11 cellular contexts compared by ENCODE assay signal in genomic region chr5:9339206-9339818, GRCh38.
DNase-seq lines count a peak whose midpoint lies in the region; ATAC-seq, FAIRE-seq and TF ChIP-seq lines count a peak whose summit lies in the region.
"Had no signal": no experiment of that assay in that cellular context is flagged by ENCODE, and none has a peak within 500 bp of the region (broad histone marks: within the 10 kb centered on the region; RNA-seq: fewer than 3 reads in every experiment).

No MANE protein-coding gene starts in this region.

- no peak overlapping the region for H3K9ac ChIP-seq in keratinocyte (ENCODE audit: control insufficient read depth, extremely low read depth, insufficient read depth, low read length)

- H3K36me3 ChIP-seq in PC-9 (ENCODE audit: low read depth) (no peaks in the 10 kb centered on the region), keratinocyte (ENCODE audit: control insufficient read depth in 2 of 2, extremely low read depth in 1 of 2, insufficient read depth in 2 of 2, low read length in 2 of 2) (no peaks in the 10 kb centered on the region), prostate gland (no peaks in the 10 kb centered on the region)

- H3K27ac ChIP-seq in PC-9 (no peak overlapping the region), keratinocyte (ENCODE audit: control insufficient read depth, insufficient read depth, low read length) (no peak overlapping the region), prostate gland (no peak overlapping the region)

- WGBS in prostate gland: 88% methylated on average over 3 of the region's 3 CpGs

- POLR2A ChIA-PET in HEK293T (lab: Yijun Ruan, JAX) (no interaction called here), PC-9 (lab: Charles Lee; ENCODE audit: unreplicated experiment) (no interaction called here)

- peaks cover 25% of the 10 kb centered on the region for H3K4me1 ChIP-seq in PC-9 (replicated peaks; ENCODE audit: insufficient read depth)
- H3K4me1 ChIP-seq in keratinocyte (ENCODE audit: control insufficient read depth, extremely low read depth, insufficient read depth, low read length): peaks cover 30% of the 10 kb centered on the region
- H3K4me1 ChIP-seq in prostate gland (replicated peaks): no peaks in the 10 kb centered on the region

- dilution Hi-C loops in keratinocyte (cut with MboI; ENCODE audit: extremely low pct_ligation_motif_present, low sequenced_read_pairs): no loop called here

- H3K9me1 ChIP-seq in keratinocyte (ENCODE audit: control insufficient read depth, extremely low read depth, insufficient read depth, low read length): no peaks in the 10 kb centered on the region

- H3K4me2 ChIP-seq in PC-9: no peak overlapping the region
- H3K4me2 ChIP-seq in keratinocyte (ENCODE audit: control insufficient read depth, extremely low read depth, insufficient read depth, low read depth, low read length): no peak overlapping the region

- H3K9me3 ChIP-seq in PC-9 (ENCODE audit: insufficient read depth, low read depth) (0 out of 2 replicates have a peak, but pooled peaks cover 4% of the 10 kb centered on the region), keratinocyte (ENCODE audit: control insufficient read depth, low read depth, low read length) (no peaks in the 10 kb centered on the region), prostate gland (no peaks in the 10 kb centered on the region)

- no peak for FAIRE-seq in keratinocyte (lab: Jason Lieb, UNC)
- FAIRE-seq: A204.1 had no signal

- H3K4me3 ChIP-seq in PC-9: no peak overlapping the region
- H3K4me3 ChIP-seq in keratinocyte (ENCODE audit: control insufficient read depth in 2 of 3, extremely low read depth in 1 of 3, insufficient read depth in 2 of 3, low read depth in 1 of 3, low read length in 3 of 3): no peak overlapping the region
- H3K4me3 ChIP-seq in prostate gland: no peak overlapping the region

- no peaks in the 10 kb centered on the region for H3K27me3 Mint-ChIP-seq in stimulated activated memory B cell treated with anti-CD40 and anti-IgM and Interleukin-4, amounts not matched to agents 10 μg/mL and 1 μg/mL and 100 μg/mL, for 72 hours
- H3K27me3 Mint-ChIP-seq: activated B cell treated with CpG ODN at 0.5 μM for 24 hours had no signal

- no peaks in the 10 kb centered on the region for H3K36me3 Mint-ChIP-seq in stimulated activated memory B cell treated with anti-CD40 and anti-IgM and Interleukin-4, amounts not matched to agents 10 μg/mL and 1 μg/mL and 100 μg/mL, for 72 hours

- H3K79me2 ChIP-seq in PC-9 (ENCODE audit: low read depth) (no peaks in the 10 kb centered on the region), keratinocyte (ENCODE audit: control insufficient read depth, insufficient read depth, low read length) (no peaks in the 10 kb centered on the region)

- H2AFZ ChIP-seq in PC-9: no peak overlapping the region
- no peak overlapping the region for H2AFZ ChIP-seq in keratinocyte (ENCODE audit: control insufficient read depth, low read length)

- DNase-seq in DMS 273 (lab: John Stamatoyannopoulos, UW; ENCODE audit: unreplicated experiment) (peak; percentile 42), DMS 273 treated with DMSO at 0.1 percent for 48 hours (lab: John Stamatoyannopoulos, UW) (no peak), HEK293T (ENCODE audit: extremely low spot score) (peak; percentile 31), PC-9 (peak in 1 of 2 experiments; percentile 14), keratinocyte (ENCODE audit: low read depth, low spot score) (no peak), prostate gland (ENCODE audit: low spot score) (no peak)
- DNase-seq in activated CD8-positive, alpha-beta memory T cell treated with anti-CD3 and anti-CD28 coated beads, Interleukin-2, amount 50 U/mL, for 48 hours: no peak
- DNase-seq: activated B cell treated with CpG ODN at 0.5 μM for 24 hours, cortex of kidney had no signal

- H3K27me3 ChIP-seq in PC-9 (ENCODE audit: insufficient read depth, low read depth): no peaks in the 10 kb centered on the region
- no peaks in the 10 kb centered on the region for H3K27me3 ChIP-seq in keratinocyte (ENCODE audit: control insufficient read depth, extremely low read depth, insufficient read depth, low read length)
- H3K27me3 ChIP-seq in prostate gland (replicated peaks; ENCODE audit: insufficient read depth): no peaks in the 10 kb centered on the region

- no peak for ATAC-seq in stimulated activated memory B cell treated with anti-CD40 and anti-IgM and Interleukin-4, amounts not matched to agents 10 μg/mL and 1 μg/mL and 100 μg/mL, for 72 hours

- CTCF ChIA-PET in HEK293T (lab: Yijun Ruan, JAX): no interaction called here
- CTCF ChIA-PET in PC-9 (lab: Charles Lee): no interaction called here

- no peak for TF ChIP-seq POLR2A in prostate gland (IDR thresholded peaks at IDR 0.05)

- BruUV-seq in PC-9 (replicated peaks; lab: Mats Ljungman, UMichigan): no TSS peak

- no peaks in the 10 kb centered on the region for H4K20me1 ChIP-seq in PC-9 (ENCODE audit: insufficient read depth)
- H4K20me1 ChIP-seq in keratinocyte (ENCODE audit: control insufficient read depth, extremely low read depth, insufficient read depth, low read length): no peaks in the 10 kb centered on the region

- H3F3A ChIP-seq in PC-9 (ENCODE audit: insufficient read depth, low read depth): no peaks in the 10 kb centered on the region

- peaks cover 7% of the 10 kb centered on the region for H3K9me3 Mint-ChIP-seq in stimulated activated memory B cell treated with anti-CD40 and anti-IgM and Interleukin-4, amounts not matched to agents 10 μg/mL and 1 μg/mL and 100 μg/mL, for 72 hours

- H3K27ac Mint-ChIP-seq in stimulated activated memory B cell treated with anti-CD40 and anti-IgM and Interleukin-4, amounts not matched to agents 10 μg/mL and 1 μg/mL and 100 μg/mL, for 72 hours: no peak overlapping the region
- H3K27ac Mint-ChIP-seq: activated B cell treated with CpG ODN at 0.5 μM for 24 hours had no signal

- H3K4me3 Mint-ChIP-seq in stimulated activated memory B cell treated with anti-CD40 and anti-IgM and Interleukin-4, amounts not matched to agents 10 μg/mL and 1 μg/mL and 100 μg/mL, for 72 hours: no peak overlapping the region
- H3K4me3 Mint-ChIP-seq: activated B cell treated with CpG ODN at 0.5 μM for 24 hours had no signal

- no peaks in the 10 kb centered on the region for H3K9me2 ChIP-seq in PC-9 (ENCODE audit: insufficient read depth)

- TF ChIP-seq CTCF in PC-9 (conservative IDR thresholded peaks at IDR 0.05) (peak; percentile 71), keratinocyte (optimal IDR thresholded peaks at IDR 0.05 in 1 of 3, IDR thresholded peaks at IDR 0.05 in 1 of 3, conservative IDR thresholded peaks at IDR 0.05 in 1 of 3; ENCODE audit: extremely low read depth in 1 of 3, insufficient read depth in 2 of 3, low read length in 3 of 3) (peak; percentile 40 to 66 (median 55)), prostate gland (IDR thresholded peaks at IDR 0.05) (no peak)

- H3K4me1 Mint-ChIP-seq in stimulated activated memory B cell treated with anti-CD40 and anti-IgM and Interleukin-4, amounts not matched to agents 10 μg/mL and 1 μg/mL and 100 μg/mL, for 72 hours: no peaks in the 10 kb centered on the region
- H3K4me1 Mint-ChIP-seq: activated B cell treated with CpG ODN at 0.5 μM for 24 hours had no signal

- intact Hi-C loops in PC-9 (cut with micrococcal nuclease; ENCODE audit: unreplicated experiment): no loop called here
- intact Hi-C loops in prostate gland (cut with DNase I): no loop called here

TF ChIP-seq in HEK293T, 16 proteins besides CTCF, POLR2A, EP300 and RAD21:
- no peak for TF ChIP-seq TARDBP (IDR thresholded peaks at IDR 0.05)
- TF ChIP-seq SUZ12 (IDR thresholded peaks at IDR 0.05): no peak
- no peak for TF ChIP-seq HDGF (IDR thresholded peaks at IDR 0.05; ENCODE audit: borderline replicate concordance)
- TF ChIP-seq SP1 (IDR thresholded peaks at IDR 0.05): no peak
- no peak for TF ChIP-seq FOXA1 (IDR thresholded peaks at IDR 0.05)
- TF ChIP-seq FOXK2 (IDR thresholded peaks at IDR 0.05): no peak
- no peak for TF ChIP-seq PKNOX1 (IDR thresholded peaks at IDR 0.05)
- no peak for TF ChIP-seq ZNF384 (IDR thresholded peaks at IDR 0.05)
- TF ChIP-seq ELF4 (IDR thresholded peaks at IDR 0.05): no peak
- TF ChIP-seq LEF1 (IDR thresholded peaks at IDR 0.05; ENCODE audit: borderline replicate concordance): no peak

Comparison
In these comparisons a context has a peak if more than half of its experiments do, and no peak if none do; other contexts are left out.
1. DNase-seq: peak in DMS 273 (single experiment) and HEK293T (single experiment); none in DMS 273 treated with DMSO at 0.1 percent for 48 hours (single experiment), keratinocyte (single experiment), activated CD8-positive, alpha-beta memory T cell treated with anti-CD3 and anti-CD28 coated beads, Interleukin-2, amount 50 U/mL, for 48 hours (single experiment) and prostate gland (single experiment).
2. CTCF ChIP-seq: peak in PC-9 (single experiment) and keratinocyte (3 of 3); none in prostate gland (0 of 4).